7 cellular contexts compared by ENCODE assay signal in genomic region chr19:18223860-18224524, GRCh38. TPM values are rescaled to one million over a fixed set of nuclear protein-coding genes. Genes with fewer than 3 reads are reported as not detected.
A peak's percentile ranks its signal among the peaks of the same experiment; 100 is the strongest.
DNase-seq lines count a peak whose midpoint lies in the region; ATAC-seq, FAIRE-seq and TF ChIP-seq lines count a peak whose summit lies in the region.

No MANE protein-coding gene starts in this region.

- H3K4me3 Mint-ChIP-seq in IgD-negative memory B cell = peak overlapping the region; percentile 48 to 97 (median 82)
- H3K4me3 Mint-ChIP-seq in naive B cell = peak overlapping the region; percentile 57 to 92 (median 90)

- dilution Hi-C loops in endothelial cell of umbilical vein (cut with MboI; ENCODE audit: extremely low pct_ligation_motif_present, low sequenced_read_pairs) = no loop called here

- H3K4me1 ChIP-seq in endothelial cell of umbilical vein (ENCODE audit: control insufficient read depth, extremely low read depth, insufficient read depth, low read length) = peaks cover 9% of the 10 kb centered on the region

- no peak for FAIRE-seq in endothelial cell of umbilical vein (lab: Jason Lieb, UNC)

- H3K27ac Mint-ChIP-seq in IgD-negative memory B cell (peak overlapping the region in 2 of 3 donors; percentile 35 to 71), naive B cell (peak overlapping the region in 2 of 6 donors; percentile 22 to 93)

- POLR2A ChIA-PET in endothelial cell of umbilical vein (lab: Charles Lee) = interaction anchor here (0.9 to 1.2 kb wide), 4 partner anchors 16 to 162 kb away, joined by 3 to 6 read pairs (median 4); partner anchors contain the start of genes GDF15 and JUND

- peak overlapping the region; percentile 39 for H3K4me3 ChIP-seq in GM12865 (ENCODE audit: low read depth, low read length)
- H3K4me3 ChIP-seq in endothelial cell of umbilical vein (replicated peaks in 1 of 3; ENCODE audit: insufficient read depth in 1 of 3, low read depth in 1 of 3, low read length in 3 of 3) = peak overlapping the region in 2 of 3 experiments; percentile 16 to 24

- no peaks in the 10 kb centered on the region for H3K9me3 ChIP-seq in endothelial cell of umbilical vein (replicated peaks; ENCODE audit: control insufficient read depth, insufficient read depth, low read length)

- peaks cover 5% of the 10 kb centered on the region in 2 experiments for H3K27me3 ChIP-seq in endothelial cell of umbilical vein (ENCODE audit: control insufficient read depth in 2 of 2, insufficient read depth in 2 of 2, low read length in 2 of 2)

- H3K4me1 Mint-ChIP-seq in IgD-negative memory B cell (peaks cover 8 to 20% (median 15%) of the 10 kb centered on the region in 3 donors), naive B cell (peaks cover 17 to 39% (median 32%) of the 10 kb centered on the region in 3 donors)

- peak overlapping the region; percentile 50 for H3K4me2 ChIP-seq in endothelial cell of umbilical vein (ENCODE audit: insufficient read depth, low read length)

- no TSS peak for BruUV-seq in endothelial cell of umbilical vein (replicated peaks; lab: Mats Ljungman, UMichigan)

- H3K27ac ChIP-seq in VCaP = peak overlapping the region; percentile 69; the same call in 1 of the 2 replicates
- H3K27ac ChIP-seq in endothelial cell of umbilical vein (ENCODE audit: insufficient read depth, low read depth, low read length) = no peak overlapping the region

- TF ChIP-seq POLR2A in endothelial cell of umbilical vein (IDR thresholded peaks at IDR 0.05; ENCODE audit: low read depth, low read length) = no peak

- TF ChIP-seq CTCF in GM12865 (IDR thresholded peaks at IDR 0.05; ENCODE audit: insufficient read depth, low read depth, low read length, missing control alignments) = no peak
- TF ChIP-seq CTCF in VCaP (conservative IDR thresholded peaks at IDR 0.05) = no peak
- TF ChIP-seq CTCF in endothelial cell of umbilical vein (IDR thresholded peaks at IDR 0.05; ENCODE audit: extremely low read depth in 1 of 2, insufficient read depth in 1 of 2, low read depth in 1 of 2, low read length in 2 of 2) = no peak

- no peaks in the 10 kb centered on the region for H4K20me1 ChIP-seq in endothelial cell of umbilical vein (replicated peaks; ENCODE audit: control insufficient read depth, extremely low read depth, insufficient read depth, low read length)

- no peaks in the 10 kb centered on the region for H3K79me2 ChIP-seq in endothelial cell of umbilical vein (ENCODE audit: control insufficient read depth, insufficient read depth, low read length)

- H3K9ac ChIP-seq in endothelial cell of umbilical vein (replicated peaks; ENCODE audit: extremely low read depth, insufficient read depth, low read length) = no peak overlapping the region

- no peaks in the 10 kb centered on the region for H3K36me3 Mint-ChIP-seq in IgD-negative memory B cell
- peaks cover 0 to 3% of the 10 kb centered on the region in 2 donors for H3K36me3 Mint-ChIP-seq in naive B cell

- peak; percentile 39 for DNase-seq in GM12865 (ENCODE audit: low read depth)
- peak; percentile 18 for DNase-seq in endothelial cell of umbilical vein (ENCODE audit: low read depth, low spot score)
- no peak for DNase-seq in naive B cell
- no peak for DNase-seq in NCI-H1092 (lab: John Stamatoyannopoulos, UW)

- H3K9me3 Mint-ChIP-seq in IgD-negative memory B cell (peaks cover 0 to 2% (median 0%) of the 10 kb centered on the region in 3 donors), naive B cell (peaks cover 0 to 7% (median 0%) of the 10 kb centered on the region in 7 donors)

- intact Hi-C loops in endothelial cell of umbilical vein (cut with micrococcal nuclease) = no loop called here

- ATAC-seq in naive B cell (ENCODE audit: low read depth in 2 of 2) (peak in 1 of 2 donors; percentile 21), HG03175 (IDR thresholded peaks at IDR 0.05; ENCODE audit: unreplicated experiment) (no peak)

- CTCF ChIA-PET in endothelial cell of umbilical vein (lab: Charles Lee) = interaction anchor here (0.6 to 3.9 kb wide), 11 partner anchors 10 to 111 kb away, joined by 3 to 27 read pairs (median 4); no protein-coding TSS in a partner anchor

- peak overlapping the region; percentile 73 for H2AFZ ChIP-seq in endothelial cell of umbilical vein (ENCODE audit: low read depth, low read length)

- H3K36me3 ChIP-seq in endothelial cell of umbilical vein (ENCODE audit: control insufficient read depth in 2 of 2, extremely low read depth in 1 of 2, insufficient read depth in 2 of 2, low read length in 2 of 2) = no peaks in the 10 kb centered on the region

- H3K27me3 Mint-ChIP-seq in IgD-negative memory B cell = peaks cover 56% of the 10 kb centered on the region
- H3K27me3 Mint-ChIP-seq in naive B cell = peaks cover 37 to 83% (median 81%) of the 10 kb centered on the region in 3 donors

- no peaks in the 10 kb centered on the region for H3K9me1 ChIP-seq in endothelial cell of umbilical vein (replicated peaks; ENCODE audit: control insufficient read depth, extremely low read depth, insufficient read depth, low read length)

TF ChIP-seq in endothelial cell of umbilical vein, 7 proteins besides CTCF, POLR2A, EP300 and RAD21 (continues in another document):
- no peak for TF ChIP-seq FOS (IDR thresholded peaks at IDR 0.05; ENCODE audit: borderline replicate concordance, insufficient read depth, low read length)
- no peak for TF ChIP-seq GATA2 (IDR thresholded peaks at IDR 0.05; ENCODE audit: insufficient read depth, insufficient read length, low read depth, low read length)
- TF ChIP-seq JUN (IDR thresholded peaks at IDR 0.05; ENCODE audit: borderline replicate concordance, insufficient read depth, insufficient read length, low read depth) = no peak
- no peak for TF ChIP-seq POLR2AphosphoS5 (IDR thresholded peaks at IDR 0.05; ENCODE audit: insufficient read depth, low read depth, low read length)
- TF ChIP-seq EZH2 (IDR thresholded peaks at IDR 0.05; ENCODE audit: borderline replicate concordance, low read depth, low read length, severe bottlenecking) = no peak

RNA-seq across cellular contexts. Expression of gene PDE4C, which starts 2.2 kb away (rescaled TPM):
- not detected for polyA plus RNA-seq in IgD-negative memory B cell
- 0.76 and 0.97 TPM in 2 replicates for total RNA-seq in endothelial cell of umbilical vein
- polyA plus RNA-seq in endothelial cell of umbilical vein = 0.13 and 0.29 TPM in 2 replicates
- polyA plus RNA-seq in endothelial cell of umbilical vein (2011; cell fraction: cytosol; rRNA removed) = 0.06 and 0.07 TPM in 2 replicates
- polyA plus RNA-seq in endothelial cell of umbilical vein (2011; cell fraction: nucleus; rRNA removed) = 2.3 and 3.8 TPM in 2 replicates
- polyA plus RNA-seq in endothelial cell of umbilical vein (2012) = 0.30 TPM in 1 of 2 replicates, not detected in the other
- polyA minus RNA-seq in endothelial cell of umbilical vein = 0.06 and 0.19 TPM in 2 replicates
- not detected for polyA minus RNA-seq in endothelial cell of umbilical vein (2011; cell fraction: cytosol; rRNA and poly(A)+ RNA removed)
- polyA minus RNA-seq in endothelial cell of umbilical vein (2011; cell fraction: nucleus; rRNA and poly(A)+ RNA removed) = 0.77 and 1.8 TPM in 2 replicates
- polyA plus RNA-seq in naive B cell (ENCODE audit: low read depth in 6 of 6) = not detected

RNA-seq across cellular contexts. Expression of gene RAB3A, which starts 20.1 kb away (rescaled TPM):
- 1.5 TPM for polyA plus RNA-seq in IgD-negative memory B cell
- total RNA-seq in endothelial cell of umbilical vein = 0.88 and 1.9 TPM in 2 replicates
- polyA plus RNA-seq in endothelial cell of umbilical vein = 0.86 and 0.90 TPM in 2 replicates
- 0.74 and 1.0 TPM in 2 replicates for polyA plus RNA-seq in endothelial cell of umbilical vein (2011; cell fraction: cytosol; rRNA removed)
- 0.50 and 0.71 TPM in 2 replicates for polyA plus RNA-seq in endothelial cell of umbilical vein (2011; cell fraction: nucleus; rRNA removed)
- 1.1 and 2.1 TPM in 2 replicates for polyA plus RNA-seq in endothelial cell of umbilical vein (2012)
- 0.34 and 6.7 TPM in 2 replicates for polyA minus RNA-seq in endothelial cell of umbilical vein
- polyA minus RNA-seq in endothelial cell of umbilical vein (2011; cell fraction: cytosol; rRNA and poly(A)+ RNA removed) = 1.9 TPM
- 0.63 TPM in 2 replicates for polyA minus RNA-seq in endothelial cell of umbilical vein (2011; cell fraction: nucleus; rRNA and poly(A)+ RNA removed)
- 1 to 10 TPM in 3 of 6 donors, under 1 TPM in 3; 0.21 to 2.8 (median 0.80) TPM for polyA plus RNA-seq in naive B cell (ENCODE audit: low read depth in 6 of 6)

RNA-seq across cellular contexts. Expression of gene MPV17L2, which starts 31.0 kb away (rescaled TPM):
- polyA plus RNA-seq in IgD-negative memory B cell = 16.6 TPM
- 13.8 and 16.1 TPM in 2 replicates for total RNA-seq in endothelial cell of umbilical vein
- polyA plus RNA-seq in endothelial cell of umbilical vein = 27.6 and 38.4 TPM in 2 replicates
- 20.1 and 23.8 TPM in 2 replicates for polyA plus RNA-seq in endothelial cell of umbilical vein (2011; cell fraction: cytosol; rRNA removed)
- 5.5 and 6.3 TPM in 2 replicates for polyA plus RNA-seq in endothelial cell of umbilical vein (2011; cell fraction: nucleus; rRNA removed)
- 17.1 and 19.8 TPM in 2 replicates for polyA plus RNA-seq in endothelial cell of umbilical vein (2012)
- polyA minus RNA-seq in endothelial cell of umbilical vein = 19.3 and 22.4 TPM in 2 replicates
- polyA minus RNA-seq in endothelial cell of umbilical vein (2011; cell fraction: cytosol; rRNA and poly(A)+ RNA removed) = 16.1 TPM
- polyA minus RNA-seq in endothelial cell of umbilical vein (2011; cell fraction: nucleus; rRNA and poly(A)+ RNA removed) = 3.3 and 3.4 TPM in 2 replicates
- polyA plus RNA-seq in naive B cell (ENCODE audit: low read depth in 6 of 6) = 10 to 100 TPM in 3 of 6 donors, 1 to 10 TPM in 3; 1.8 to 12.0 (median 10.2) TPM

RNA-seq across cellular contexts. Expression of gene IQCN, which starts 50.3 kb away (rescaled TPM):
- polyA plus RNA-seq in IgD-negative memory B cell = 1.4 TPM
- total RNA-seq in endothelial cell of umbilical vein = 2.2 and 3.0 TPM in 2 replicates
- 1.5 and 2.1 TPM in 2 replicates for polyA plus RNA-seq in endothelial cell of umbilical vein
- polyA plus RNA-seq in endothelial cell of umbilical vein (2011; cell fraction: cytosol; rRNA removed) = 0.31 and 0.68 TPM in 2 replicates
- 5.8 and 9.5 TPM in 2 replicates for polyA plus RNA-seq in endothelial cell of umbilical vein (2011; cell fraction: nucleus; rRNA removed)
- 0.27 and 0.31 TPM in 2 replicates for polyA plus RNA-seq in endothelial cell of umbilical vein (2012)
- polyA minus RNA-seq in endothelial cell of umbilical vein = 2.5 and 3.3 TPM in 2 replicates
- 0.20 TPM for polyA minus RNA-seq in endothelial cell of umbilical vein (2011; cell fraction: cytosol; rRNA and poly(A)+ RNA removed)
- polyA minus RNA-seq in endothelial cell of umbilical vein (2011; cell fraction: nucleus; rRNA and poly(A)+ RNA removed) = 4.6 and 5.6 TPM in 2 replicates
- polyA plus RNA-seq in naive B cell (ENCODE audit: low read depth in 6 of 6) = 1 to 10 TPM in 3 of 6 donors, under 1 TPM in 2, not detected in 1; 0.69 to 1.9 (median 1.1) TPM

RNA-seq across cellular contexts. Expression of gene IFI30, which starts 50.4 kb away (rescaled TPM):
- 473 TPM for polyA plus RNA-seq in IgD-negative memory B cell
- 0.74 and 1.1 TPM in 2 replicates for total RNA-seq in endothelial cell of umbilical vein
- polyA plus RNA-seq in endothelial cell of umbilical vein = 1.6 and 2.1 TPM in 2 replicates
- polyA plus RNA-seq in endothelial cell of umbilical vein (2011; cell fraction: cytosol; rRNA removed) = 1.1 and 1.6 TPM in 2 replicates
- 1.2 TPM in 1 of 2 replicates, not detected in the other for polyA plus RNA-seq in endothelial cell of umbilical vein (2011; cell fraction: nucleus; rRNA removed)
- 0.38 and 0.96 TPM in 2 replicates for polyA plus RNA-seq in endothelial cell of umbilical vein (2012)
- 0.45 TPM in 1 of 2 replicates, not detected in the other for polyA minus RNA-seq in endothelial cell of umbilical vein
- polyA minus RNA-seq in endothelial cell of umbilical vein (2011; cell fraction: cytosol; rRNA and poly(A)+ RNA removed) = 135 TPM
- not detected in 2 replicates for polyA minus RNA-seq in endothelial cell of umbilical vein (2011; cell fraction: nucleus; rRNA and poly(A)+ RNA removed)
- polyA plus RNA-seq in naive B cell (ENCODE audit: low read depth in 6 of 6) = 100 to 1,000 TPM; 107 to 293 (median 206) TPM

Comparison
In these comparisons a context has a peak if more than half of its experiments do, and no peak if none do; other contexts are left out.
1. DNase-seq: peak in GM12865 (single experiment) and endothelial cell of umbilical vein (single experiment); none in naive B cell (single experiment) and NCI-H1092 (single experiment).